Comparison of ENCODE assay signal across 1 cellular context in genomic region chr10:123559066-123559822, GRCh38.
TF ChIP-seq lines count a peak whose summit lies in the region.

No MANE protein-coding gene starts in this region.

TF ChIP-seq in GM12878, 131 proteins besides CTCF, POLR2A, EP300 and RAD21 (continued from another document):
- TF ChIP-seq SKIL (IDR thresholded peaks at IDR 0.05; ENCODE audit: low read depth, poor library complexity, severe bottlenecking) (no peak), NRF1 (conservative IDR thresholded peaks at IDR 0.05; ENCODE audit: low read depth, low read length) (no peak), SUZ12 (IDR thresholded peaks at IDR 0.05; ENCODE audit: unreplicated experiment) (no peak), NFIC (IDR thresholded peaks at IDR 0.05; ENCODE audit: low read depth, low read length) (no peak), IKZF1 (conservative IDR thresholded peaks at IDR 0.05) (0 out of 2 replicates have a peak, but pooled peaks have one; percentile 26), TAF1 (IDR thresholded peaks at IDR 0.05; ENCODE audit: borderline replicate concordance, low read depth, low read length) (no peak), HDGF (IDR thresholded peaks at IDR 0.05) (no peak), LARP7 (IDR thresholded peaks at IDR 0.05) (0 out of 2 replicates have a peak, but pooled peaks have one; percentile 16), SMAD5 (IDR thresholded peaks at IDR 0.05; ENCODE audit: low read depth) (no peak), YY1 (IDR thresholded peaks at IDR 0.05; ENCODE audit: low read depth, low read length) (peak; percentile 80; the same call in 1 of the 2 replicates), STAT1 (conservative IDR thresholded peaks at IDR 0.05) (no peak), TCF3 (IDR thresholded peaks at IDR 0.05; ENCODE audit: borderline replicate concordance, insufficient read depth, low read depth, low read length) (no peak), WRNIP1 (IDR thresholded peaks at IDR 0.05; ENCODE audit: borderline replicate concordance, low read depth, low read length) (no peak), SP1 (IDR thresholded peaks at IDR 0.05; ENCODE audit: low read depth, low read length) (no peak), RCOR1 (conservative IDR thresholded peaks at IDR 0.05; ENCODE audit: low read depth, low read length) (no peak), ZBTB33 (IDR thresholded peaks at IDR 0.05) (no peak), CHD2 (IDR thresholded peaks at IDR 0.05; ENCODE audit: borderline replicate concordance, low read depth, low read length) (no peak), NFXL1 (IDR thresholded peaks at IDR 0.05; ENCODE audit: borderline replicate concordance) (no peak), CREM (IDR thresholded peaks at IDR 0.05; ENCODE audit: low read depth) (no peak), MLLT1 (IDR thresholded peaks at IDR 0.05) (no peak), TBL1XR1 (IDR thresholded peaks at IDR 0.05; ENCODE audit: low read depth, low read length) (no peak), SMARCA5 (IDR thresholded peaks at IDR 0.05) (peak; percentile 25; the same call in 1 of the 2 replicates), POU2F2 (IDR thresholded peaks at IDR 0.05; ENCODE audit: borderline replicate concordance, low read depth, low read length) (no peak), ZNF274 (IDR thresholded peaks at IDR 0.05; ENCODE audit: insufficient read depth, insufficient read length) (no peak), ZBED1 (IDR thresholded peaks at IDR 0.05; ENCODE audit: borderline replicate concordance) (no peak), MXI1 (IDR thresholded peaks at IDR 0.05; ENCODE audit: low read depth, low read length) (no peak), SPI1 (IDR thresholded peaks at IDR 0.05; ENCODE audit: borderline replicate concordance, insufficient read depth, low read depth, low read length) (no peak; the same call in 1 of the 2 replicates), KLF5 (IDR thresholded peaks at IDR 0.05; ENCODE audit: partially characterized antibody) (no peak), ESRRA (IDR thresholded peaks at IDR 0.05; ENCODE audit: low read length) (no peak), ASH2L (IDR thresholded peaks at IDR 0.05; ENCODE audit: borderline replicate concordance, low read depth) (no peak), MTA3 (IDR thresholded peaks at IDR 0.05; ENCODE audit: borderline replicate concordance, low read length) (no peak), YBX1 (IDR thresholded peaks at IDR 0.05) (no peak), BRCA1 (IDR thresholded peaks at IDR 0.05; ENCODE audit: low read depth, low read length) (no peak), ZZZ3 (IDR thresholded peaks at IDR 0.05; ENCODE audit: control insufficient read depth, insufficient read length, low read depth) (no peak), ZBTB40 (IDR thresholded peaks at IDR 0.05; ENCODE audit: borderline replicate concordance) (no peak), PML (IDR thresholded peaks at IDR 0.05; ENCODE audit: low read length) (no peak), CBX5 (IDR thresholded peaks at IDR 0.05; ENCODE audit: low read depth) (no peak)
- TF ChIP-seq, protein P1, sequence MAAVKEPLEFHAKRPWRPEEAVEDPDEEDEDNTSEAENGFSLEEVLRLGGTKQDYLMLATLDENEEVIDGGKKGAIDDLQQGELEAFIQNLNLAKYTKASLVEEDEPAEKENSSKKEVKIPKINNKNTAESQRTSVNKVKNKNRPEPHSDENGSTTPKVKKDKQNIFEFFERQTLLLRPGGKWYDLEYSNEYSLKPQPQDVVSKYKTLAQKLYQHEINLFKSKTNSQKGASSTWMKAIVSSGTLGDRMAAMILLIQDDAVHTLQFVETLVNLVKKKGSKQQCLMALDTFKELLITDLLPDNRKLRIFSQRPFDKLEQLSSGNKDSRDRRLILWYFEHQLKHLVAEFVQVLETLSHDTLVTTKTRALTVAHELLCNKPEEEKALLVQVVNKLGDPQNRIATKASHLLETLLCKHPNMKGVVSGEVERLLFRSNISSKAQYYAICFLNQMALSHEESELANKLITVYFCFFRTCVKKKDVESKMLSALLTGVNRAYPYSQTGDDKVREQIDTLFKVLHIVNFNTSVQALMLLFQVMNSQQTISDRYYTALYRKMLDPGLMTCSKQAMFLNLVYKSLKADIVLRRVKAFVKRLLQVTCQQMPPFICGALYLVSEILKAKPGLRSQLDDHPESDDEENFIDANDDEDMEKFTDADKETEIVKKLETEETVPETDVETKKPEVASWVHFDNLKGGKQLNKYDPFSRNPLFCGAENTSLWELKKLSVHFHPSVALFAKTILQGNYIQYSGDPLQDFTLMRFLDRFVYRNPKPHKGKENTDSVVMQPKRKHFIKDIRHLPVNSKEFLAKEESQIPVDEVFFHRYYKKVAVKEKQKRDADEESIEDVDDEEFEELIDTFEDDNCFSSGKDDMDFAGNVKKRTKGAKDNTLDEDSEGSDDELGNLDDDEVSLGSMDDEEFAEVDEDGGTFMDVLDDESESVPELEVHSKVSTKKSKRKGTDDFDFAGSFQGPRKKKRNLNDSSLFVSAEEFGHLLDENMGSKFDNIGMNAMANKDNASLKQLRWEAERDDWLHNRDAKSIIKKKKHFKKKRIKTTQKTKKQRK (IDR thresholded peaks at IDR 0.05; ENCODE audit: low read depth, low read length): no peak
- TF ChIP-seq, protein P2, sequence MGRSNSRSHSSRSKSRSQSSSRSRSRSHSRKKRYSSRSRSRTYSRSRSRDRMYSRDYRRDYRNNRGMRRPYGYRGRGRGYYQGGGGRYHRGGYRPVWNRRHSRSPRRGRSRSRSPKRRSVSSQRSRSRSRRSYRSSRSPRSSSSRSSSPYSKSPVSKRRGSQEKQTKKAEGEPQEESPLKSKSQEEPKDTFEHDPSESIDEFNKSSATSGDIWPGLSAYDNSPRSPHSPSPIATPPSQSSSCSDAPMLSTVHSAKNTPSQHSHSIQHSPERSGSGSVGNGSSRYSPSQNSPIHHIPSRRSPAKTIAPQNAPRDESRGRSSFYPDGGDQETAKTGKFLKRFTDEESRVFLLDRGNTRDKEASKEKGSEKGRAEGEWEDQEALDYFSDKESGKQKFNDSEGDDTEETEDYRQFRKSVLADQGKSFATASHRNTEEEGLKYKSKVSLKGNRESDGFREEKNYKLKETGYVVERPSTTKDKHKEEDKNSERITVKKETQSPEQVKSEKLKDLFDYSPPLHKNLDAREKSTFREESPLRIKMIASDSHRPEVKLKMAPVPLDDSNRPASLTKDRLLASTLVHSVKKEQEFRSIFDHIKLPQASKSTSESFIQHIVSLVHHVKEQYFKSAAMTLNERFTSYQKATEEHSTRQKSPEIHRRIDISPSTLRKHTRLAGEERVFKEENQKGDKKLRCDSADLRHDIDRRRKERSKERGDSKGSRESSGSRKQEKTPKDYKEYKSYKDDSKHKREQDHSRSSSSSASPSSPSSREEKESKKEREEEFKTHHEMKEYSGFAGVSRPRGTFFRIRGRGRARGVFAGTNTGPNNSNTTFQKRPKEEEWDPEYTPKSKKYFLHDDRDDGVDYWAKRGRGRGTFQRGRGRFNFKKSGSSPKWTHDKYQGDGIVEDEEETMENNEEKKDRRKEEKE (IDR thresholded peaks at IDR 0.05): no peak
- TF ChIP-seq, protein P3, sequence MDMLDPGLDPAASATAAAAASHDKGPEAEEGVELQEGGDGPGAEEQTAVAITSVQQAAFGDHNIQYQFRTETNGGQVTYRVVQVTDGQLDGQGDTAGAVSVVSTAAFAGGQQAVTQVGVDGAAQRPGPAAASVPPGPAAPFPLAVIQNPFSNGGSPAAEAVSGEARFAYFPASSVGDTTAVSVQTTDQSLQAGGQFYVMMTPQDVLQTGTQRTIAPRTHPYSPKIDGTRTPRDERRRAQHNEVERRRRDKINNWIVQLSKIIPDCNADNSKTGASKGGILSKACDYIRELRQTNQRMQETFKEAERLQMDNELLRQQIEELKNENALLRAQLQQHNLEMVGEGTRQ (IDR thresholded peaks at IDR 0.05; ENCODE audit: borderline replicate concordance, low read depth, low read length): no peak
- TF ChIP-seq, protein P4, sequence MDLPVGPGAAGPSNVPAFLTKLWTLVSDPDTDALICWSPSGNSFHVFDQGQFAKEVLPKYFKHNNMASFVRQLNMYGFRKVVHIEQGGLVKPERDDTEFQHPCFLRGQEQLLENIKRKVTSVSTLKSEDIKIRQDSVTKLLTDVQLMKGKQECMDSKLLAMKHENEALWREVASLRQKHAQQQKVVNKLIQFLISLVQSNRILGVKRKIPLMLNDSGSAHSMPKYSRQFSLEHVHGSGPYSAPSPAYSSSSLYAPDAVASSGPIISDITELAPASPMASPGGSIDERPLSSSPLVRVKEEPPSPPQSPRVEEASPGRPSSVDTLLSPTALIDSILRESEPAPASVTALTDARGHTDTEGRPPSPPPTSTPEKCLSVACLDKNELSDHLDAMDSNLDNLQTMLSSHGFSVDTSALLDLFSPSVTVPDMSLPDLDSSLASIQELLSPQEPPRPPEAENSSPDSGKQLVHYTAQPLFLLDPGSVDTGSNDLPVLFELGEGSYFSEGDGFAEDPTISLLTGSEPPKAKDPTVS (IDR thresholded peaks at IDR 0.05; ENCODE audit: low read depth, low read length): no peak
